23 cellular contexts compared by ENCODE assay signal in the genomic region with DNA sequence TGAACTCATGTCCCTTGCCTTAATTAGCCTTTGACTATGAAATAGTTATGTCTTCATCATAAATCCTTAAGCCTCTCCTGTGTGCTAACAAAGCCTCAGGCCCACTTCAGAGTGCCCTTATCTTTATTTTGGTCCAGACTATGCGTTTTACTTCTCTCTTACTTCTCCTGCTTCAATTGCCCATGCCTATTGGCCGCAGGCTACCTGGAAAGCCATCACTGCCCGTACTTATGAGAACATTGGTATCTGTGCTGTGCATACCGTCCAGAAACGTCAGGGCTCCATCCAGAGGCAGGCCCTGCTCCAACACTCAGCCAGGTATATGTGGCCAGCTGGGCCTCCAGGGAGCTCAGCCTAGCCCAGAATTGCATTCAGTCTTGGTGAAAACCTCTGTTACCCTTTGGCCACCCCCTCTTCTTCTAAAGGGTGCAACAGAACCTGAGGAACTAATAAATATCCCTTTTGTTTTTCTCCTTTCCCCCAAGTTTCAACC.
"Had no signal": no experiment of that assay in that cellular context is flagged by ENCODE, and none has a peak within 500 bp of the region (broad histone marks: within the 10 kb centered on the region; RNA-seq: fewer than 3 reads in every experiment).

No MANE protein-coding gene starts in this region.

- H3K4me1 ChIP-seq: esophagus squamous epithelium, psoas muscle, stomach had no signal

- H3K27ac ChIP-seq: esophagus squamous epithelium, ovary, psoas muscle, sigmoid colon, stomach, thyroid gland had no signal

- FAIRE-seq: endometrium, frontal cortex, kidney had no signal

- H3K4me3 ChIP-seq: esophagus squamous epithelium, lung, ovary, psoas muscle, sigmoid colon, stomach, thyroid gland had no signal

- DNase-seq: cortex of kidney; effector memory CD8-positive, alpha-beta T cell; erythroblast; esophagus squamous epithelium; head of caudate nucleus; kidney; natural killer cell; occipital lobe; ovary; posterior cingulate gyrus; psoas muscle; right cardiac atrium; sigmoid colon; stimulated activated CD4-positive, alpha-beta T cell treated with anti-CD3 and anti-CD28 coated beads, Interleukin-2, amount 100 ng/mL, for 24 hours; stimulated activated CD4-positive, alpha-beta T cell treated with anti-CD3 and anti-CD28 coated beads, Interleukin-4, amount 100 ng/mL, for 24 hours; stimulated activated naive CD4-positive, alpha-beta T cell treated with Interleukin-2 at 50 U/mL for 16 hours; stomach; thyroid gland had no signal

- H3K36me3 ChIP-seq: esophagus squamous epithelium, ovary, sigmoid colon, stomach, thyroid gland had no signal

- H3K27me3 ChIP-seq: esophagus squamous epithelium, ovary, sigmoid colon, stomach, thyroid gland had no signal

- ATAC-seq: effector memory CD8-positive, alpha-beta T cell; left lobe of liver; natural killer cell; psoas muscle; right cardiac atrium; stimulated activated effector memory CD8-positive, alpha-beta T cell treated with anti-CD3 and anti-CD28 coated beads, Interleukin-12 subunit alpha, Interleukin-12 subunit beta, amount 100 ng/mL, for 72 hours had no signal
